Comparison of ENCODE assay signal across 10 cellular contexts in genomic region chr19:41877490-41877876, GRCh38. TPM values are rescaled to one million over a fixed set of nuclear protein-coding genes. Genes with fewer than 3 reads are reported as not detected.
DNase-seq lines count a peak whose midpoint lies in the region; ATAC-seq and TF ChIP-seq lines count a peak whose summit lies in the region.
"Had no signal": no experiment of that assay in that cellular context is flagged by ENCODE, and none has a peak within 500 bp of the region (broad histone marks: within the 10 kb centered on the region; RNA-seq: fewer than 3 reads in every experiment).

No MANE protein-coding gene starts in this region.

- H3K9me3 ChIP-seq in CD4-positive, alpha-beta T cell (ENCODE audit: control insufficient read depth, low read length): no peaks in the 10 kb centered on the region
- H3K9me3 ChIP-seq in SU-DHL-6 (ENCODE audit: insufficient read depth, low read length) (no peaks in the 10 kb centered on the region), endodermal cell (ENCODE audit: control insufficient read depth, low read length) (no peaks in the 10 kb centered on the region), ovary (no peaks in the 10 kb centered on the region)

- no peaks in the 10 kb centered on the region for H3K27me3 Mint-ChIP-seq in CD4-positive, alpha-beta T cell
- peaks cover 32% of the 10 kb centered on the region for H3K27me3 Mint-ChIP-seq in GM23338 (ENCODE audit: insufficient read depth, low read depth, poor library complexity)
- H3K27me3 Mint-ChIP-seq in memory B cell: no peaks in the 10 kb centered on the region
- peaks cover 54% of the 10 kb centered on the region for H3K27me3 Mint-ChIP-seq in endodermal cell (ENCODE audit: insufficient read depth)

- H3K4me2 ChIP-seq in GM23338 (no peak overlapping the region), SU-DHL-6 (ENCODE audit: low read depth, low read length, poor library complexity, severe bottlenecking) (peak overlapping the region; percentile 98)

- H3K27me3 ChIP-seq in CD4-positive, alpha-beta T cell (ENCODE audit: control insufficient read depth, insufficient read depth, low read length): no peaks in the 10 kb centered on the region
- H3K27me3 ChIP-seq in GM23338 (ENCODE audit: insufficient read depth) (peaks cover 18% of the 10 kb centered on the region), SU-DHL-6 (ENCODE audit: low read length) (no peaks in the 10 kb centered on the region), endodermal cell (ENCODE audit: control insufficient read depth, insufficient read depth, low read length, poor library complexity, severe bottlenecking) (no peaks in the 10 kb centered on the region), ovary (no peaks in the 10 kb centered on the region)

- peaks cover 85% of the 10 kb centered on the region for H3K4me1 Mint-ChIP-seq in CD4-positive, alpha-beta T cell (ENCODE audit: low read depth)
- H3K4me1 Mint-ChIP-seq in GM23338: peaks cover 16% of the 10 kb centered on the region
- H3K4me1 Mint-ChIP-seq in memory B cell: peaks cover 35% of the 10 kb centered on the region
- H3K4me1 Mint-ChIP-seq in endodermal cell: peaks cover 4% of the 10 kb centered on the region

- no peak for TF ChIP-seq CTCF in CD4-positive, alpha-beta T cell (IDR thresholded peaks at IDR 0.05)
- TF ChIP-seq CTCF in GM23338 (conservative IDR thresholded peaks at IDR 0.05; ENCODE audit: low read depth in 2 of 2) (no peak), SU-DHL-6 (IDR thresholded peaks at IDR 0.05; ENCODE audit: insufficient read depth, low read length, poor library complexity, severe bottlenecking) (no peak), endodermal cell (conservative IDR thresholded peaks at IDR 0.05) (no peak), ovary (IDR thresholded peaks at IDR 0.05) (no peak)

- H3K4me1 ChIP-seq in GM23338 (ENCODE audit: insufficient read depth): peaks cover 4% of the 10 kb centered on the region; the same call in 1 of the 2 replicates
- no peaks in the 10 kb centered on the region for H3K4me1 ChIP-seq in endodermal cell (ENCODE audit: control insufficient read depth, insufficient read depth, low read length)
- no peaks in the 10 kb centered on the region for H3K4me1 ChIP-seq in ovary (ENCODE audit: insufficient read depth)

- intact Hi-C loops in CD4-positive, alpha-beta T cell (cut with DNase I, micrococcal nuclease): no loop called here
- intact Hi-C loops in ovary (cut with DNase I): no loop called here

- H2AFZ ChIP-seq in GM23338 (0 out of 2 replicates have a peak overlapping the region, but pooled peaks have one; percentile 63), SU-DHL-6 (ENCODE audit: low read depth, low read length, severe bottlenecking) (no peak overlapping the region)

- H3F3A ChIP-seq in GM23338 (replicated peaks; ENCODE audit: low read depth) (peaks cover 9% of the 10 kb centered on the region), SU-DHL-6 (ENCODE audit: insufficient read depth) (peaks cover 81% of the 10 kb centered on the region)

- TF ChIP-seq POLR2A in ovary (IDR thresholded peaks at IDR 0.05): no peak

- H3K27ac Mint-ChIP-seq in CD4-positive, alpha-beta T cell: peak overlapping the region; percentile 98
- no peak overlapping the region for H3K27ac Mint-ChIP-seq in GM23338
- H3K27ac Mint-ChIP-seq in memory B cell: peak overlapping the region; percentile 99
- H3K27ac Mint-ChIP-seq in endodermal cell: no peak overlapping the region

- peak overlapping the region; percentile 99 for H3K9ac ChIP-seq in SU-DHL-6 (ENCODE audit: low read length)
- no peak overlapping the region for H3K9ac ChIP-seq in endodermal cell (ENCODE audit: extremely low read depth, low read length, poor library complexity, severe bottlenecking)

- H3K27ac ChIP-seq in CD4-positive, alpha-beta T cell (ENCODE audit: low read depth, low read length): peak overlapping the region; percentile 91
- H3K27ac ChIP-seq in GM23338 (ENCODE audit: low read depth) (no peak overlapping the region), SU-DHL-6 (ENCODE audit: low read depth, low read length) (peak overlapping the region; percentile 100), endodermal cell (ENCODE audit: low read depth, low read length) (no peak overlapping the region), ovary (no peak overlapping the region)

- no peaks in the 10 kb centered on the region for H3K9me3 Mint-ChIP-seq in CD4-positive, alpha-beta T cell
- H3K9me3 Mint-ChIP-seq in GM23338: no peaks in the 10 kb centered on the region
- H3K9me3 Mint-ChIP-seq in memory B cell: no peaks in the 10 kb centered on the region
- no peaks in the 10 kb centered on the region for H3K9me3 Mint-ChIP-seq in endodermal cell

- H3K79me2 ChIP-seq in GM23338 (replicated peaks; ENCODE audit: insufficient read depth): no peaks in the 10 kb centered on the region
- H3K79me2 ChIP-seq in SU-DHL-6 (ENCODE audit: insufficient read depth, low read length): peaks cover 32% of the 10 kb centered on the region

- CTCF ChIA-PET in CD4-positive, alpha-beta T cell (lab: Charles Lee): no interaction called here

- H3K4me3 Mint-ChIP-seq in CD4-positive, alpha-beta T cell: peak overlapping the region; percentile 78
- H3K4me3 Mint-ChIP-seq in GM23338 (no peak overlapping the region), memory B cell (peak overlapping the region; percentile 100), endodermal cell (no peak overlapping the region)

- H3K36me3 ChIP-seq in GM23338 (ENCODE audit: insufficient read depth) (no peaks in the 10 kb centered on the region), SU-DHL-6 (ENCODE audit: low read length) (peaks cover 20% of the 10 kb centered on the region), endodermal cell (ENCODE audit: control insufficient read depth, insufficient read depth, low read length) (no peaks in the 10 kb centered on the region), ovary (no peaks in the 10 kb centered on the region)

- no peak for DNase-seq in CD4-positive, alpha-beta T cell
- no peak for DNase-seq in GM23338 (ENCODE audit: low spot score)
- DNase-seq in memory B cell (ENCODE audit: low spot score in 2 of 2): peak; percentile 47 to 62
- DNase-seq in GOT3 (lab: John Stamatoyannopoulos, UW): no peak
- no peak for DNase-seq in hepatic stellate cell (ENCODE audit: low spot score)
- no peak for DNase-seq in endodermal cell
- no peak for DNase-seq in ovary
- DNase-seq: mesenchymal stem cell, trophoblast cell had no signal

- H4K20me1 ChIP-seq in GM23338 (replicated peaks; ENCODE audit: insufficient read depth): peaks cover 4% of the 10 kb centered on the region; the same call in 1 of the 2 replicates
- H4K20me1 ChIP-seq in SU-DHL-6 (ENCODE audit: low read depth, low read length): no peaks in the 10 kb centered on the region

- WGBS in endodermal cell (ENCODE audit: insufficient coverage in 1 of 2, insufficient read length in 1 of 2), 2 experiments: 77% methylated on average over 4 of the region's 4 CpGs; no CpG with 5 or more reads in 1 of the 2 experiments
- 49 to 62% (median 56%) methylated on average over 4 of the region's 4 CpGs for WGBS in ovary, 3 donors

- TF ChIP-seq EP300 in ovary (IDR thresholded peaks at IDR 0.05): no peak

- H3K9me2 ChIP-seq in GM23338 (ENCODE audit: insufficient read depth): no peaks in the 10 kb centered on the region
- no peaks in the 10 kb centered on the region for H3K9me2 ChIP-seq in SU-DHL-6 (replicated peaks; ENCODE audit: insufficient read depth, low read length)

- POLR2A ChIA-PET in CD4-positive, alpha-beta T cell (lab: Charles Lee): interaction anchor here (0.8 to 11.4 kb wide), 3 partner anchors 9 to 35 kb away, joined by 3 to 465 read pairs (median 5); partner anchors contain the start of gene ARHGEF1

- H3K36me3 Mint-ChIP-seq in CD4-positive, alpha-beta T cell (ENCODE audit: low read depth): peaks cover 5% of the 10 kb centered on the region
- H3K36me3 Mint-ChIP-seq in GM23338 (ENCODE audit: low read depth) (no peaks in the 10 kb centered on the region), memory B cell (peaks cover 37% of the 10 kb centered on the region), endodermal cell (ENCODE audit: low read depth) (no peaks in the 10 kb centered on the region)

- H3K4me3 ChIP-seq in GM23338 (no peak overlapping the region), SU-DHL-6 (ENCODE audit: insufficient read depth, low read length, poor library complexity, severe bottlenecking) (peak overlapping the region; percentile 86), endodermal cell (ENCODE audit: low read length) (no peak overlapping the region), ovary (no peak overlapping the region)

- no peak for ATAC-seq in CD4-positive, alpha-beta T cell (ENCODE audit: poor library complexity)
- ATAC-seq in GM23338: no peak
- ATAC-seq in memory B cell (ENCODE audit: low read depth): peak; percentile 50

RNA-seq across cellular contexts. Expression of gene CD79A, which starts 0.4 kb away (rescaled TPM):
- 1 to 10 TPM; 3.7 to 3.8 TPM for total RNA-seq in CD4-positive, alpha-beta T cell
- total RNA-seq in GM23338 (2014; rRNA removed; shearing (Covaris generic)): not detected in 2 replicates
- polyA plus RNA-seq in GM23338 (2016; fragmentation: Nextera tagmentation; extraction: Ambion mirVana) (0.27 and 0.47 TPM in 2 replicates), ovary (under 1 TPM; 0.41 to 0.68 TPM)
- total RNA-seq in endodermal cell (not detected), ovary (1 to 10 TPM in 3 of 7 donors, under 1 TPM in 3, not detected in 1; 0.25 to 1.4 (median 0.83) TPM)
- 0.43 TPM for polyA plus RNA-seq in endodermal cell (2013, experiment 1 of 2)
- 0.58 TPM for polyA plus RNA-seq in endodermal cell (2013, experiment 2 of 2)

RNA-seq across cellular contexts. Expression of gene ARHGEF1, which starts 5.5 kb away (rescaled TPM):
- total RNA-seq in CD4-positive, alpha-beta T cell: 1,000 to 10,000 TPM; 1,019 to 1,047 TPM
- total RNA-seq in GM23338 (2014; rRNA removed; shearing (Covaris generic)): 36.8 and 44.7 TPM in 2 replicates
- polyA plus RNA-seq in GM23338 (2016; fragmentation: Nextera tagmentation; extraction: Ambion mirVana): 41.3 and 50.8 TPM in 2 replicates
- 100 to 1,000 TPM in 1 of 2 donors, 10 to 100 TPM in 1; 89.9 to 116 TPM for total RNA-seq in endodermal cell
- polyA plus RNA-seq in endodermal cell (2013, experiment 1 of 2): 48.7 TPM
- 35.1 TPM for polyA plus RNA-seq in endodermal cell (2013, experiment 2 of 2)
- total RNA-seq in ovary: 10 to 100 TPM; 35.6 to 97.5 (median 70.6) TPM
- 10 to 100 TPM in 1 of 2 donors, 1 to 10 TPM in 1; 7.9 to 56.2 TPM for polyA plus RNA-seq in ovary

RNA-seq across cellular contexts. Expression of gene RPS19, which starts 17.4 kb away (rescaled TPM):
- 1,000 to 10,000 TPM; 3,668 to 3,697 TPM for total RNA-seq in CD4-positive, alpha-beta T cell
- total RNA-seq in GM23338 (2014; rRNA removed; shearing (Covaris generic)): 631 and 1,798 TPM in 2 replicates
- 4,053 and 4,073 TPM in 2 replicates for polyA plus RNA-seq in GM23338 (2016; fragmentation: Nextera tagmentation; extraction: Ambion mirVana)
- total RNA-seq in endodermal cell: 1,000 to 10,000 TPM; 2,321 to 2,418 TPM
- polyA plus RNA-seq in endodermal cell (2013, experiment 1 of 2): 4,136 TPM
- polyA plus RNA-seq in endodermal cell (2013, experiment 2 of 2): 3,965 TPM
- total RNA-seq in ovary: 1,000 to 10,000 TPM; 2,441 to 3,427 (median 2,873) TPM
- polyA plus RNA-seq in ovary: 1,000 to 10,000 TPM; 1,030 to 3,960 TPM

RNA-seq across cellular contexts. Expression of gene DMRTC2, which starts 32.6 kb away (rescaled TPM):
- not detected for total RNA-seq in CD4-positive, alpha-beta T cell
- 0.21 TPM in 1 of 2 replicates, not detected in the other for total RNA-seq in GM23338 (2014; rRNA removed; shearing (Covaris generic))
- polyA plus RNA-seq in GM23338 (2016; fragmentation: Nextera tagmentation; extraction: Ambion mirVana) (not detected in 2 replicates), ovary (under 1 TPM in 1 of 2 donors, not detected in 1; 0.07 TPM)
- total RNA-seq in endodermal cell (not detected), ovary (not detected)
- not detected for polyA plus RNA-seq in endodermal cell (2013, experiment 1 of 2)
- not detected for polyA plus RNA-seq in endodermal cell (2013, experiment 2 of 2)

RNA-seq across cellular contexts. Expression of gene LYPD4, which starts 33.0 kb away (rescaled TPM):
- not detected for total RNA-seq in CD4-positive, alpha-beta T cell
- not detected in 2 replicates for total RNA-seq in GM23338 (2014; rRNA removed; shearing (Covaris generic))
- polyA plus RNA-seq in GM23338 (2016; fragmentation: Nextera tagmentation; extraction: Ambion mirVana) (not detected in 2 replicates), ovary (not detected)
- total RNA-seq in endodermal cell (not detected), ovary (not detected)
- polyA plus RNA-seq in endodermal cell (2013, experiment 1 of 2): not detected
- not detected for polyA plus RNA-seq in endodermal cell (2013, experiment 2 of 2)

Comparison
In these comparisons a context has a peak if more than half of its experiments do, and no peak if none do; other contexts are left out.
1. DNase-seq: peak in memory B cell (2 of 2); none in CD4-positive, alpha-beta T cell (0 of 10), GM23338 (single experiment), GOT3 (single experiment), hepatic stellate cell (single experiment), endodermal cell (single experiment) and ovary (0 of 5).
2. H3K27ac ChIP-seq: peak in CD4-positive, alpha-beta T cell (single experiment) and SU-DHL-6 (single experiment); none in GM23338 (single experiment), endodermal cell (single experiment) and ovary (0 of 2).
3. H3K27ac Mint-ChIP-seq: peak in CD4-positive, alpha-beta T cell (single experiment) and memory B cell (single experiment); none in GM23338 (single experiment) and endodermal cell (single experiment).
4. H3K4me3 Mint-ChIP-seq: peak in CD4-positive, alpha-beta T cell (single experiment) and memory B cell (single experiment); none in GM23338 (single experiment) and endodermal cell (single experiment).
5. RNA of gene ARHGEF1, which starts 5.5 kb away (total RNA-seq): 1,019 to 1,047 TPM in CD4-positive, alpha-beta T cell; 89.9 to 116 TPM in endodermal cell, 35.6 to 97.5 TPM in ovary and 36.8 to 44.7 TPM in GM23338; every median in the first group is over 4 times any median in the second.